Comparison of ENCODE assay signal across 12 cellular contexts in the genomic region with DNA sequence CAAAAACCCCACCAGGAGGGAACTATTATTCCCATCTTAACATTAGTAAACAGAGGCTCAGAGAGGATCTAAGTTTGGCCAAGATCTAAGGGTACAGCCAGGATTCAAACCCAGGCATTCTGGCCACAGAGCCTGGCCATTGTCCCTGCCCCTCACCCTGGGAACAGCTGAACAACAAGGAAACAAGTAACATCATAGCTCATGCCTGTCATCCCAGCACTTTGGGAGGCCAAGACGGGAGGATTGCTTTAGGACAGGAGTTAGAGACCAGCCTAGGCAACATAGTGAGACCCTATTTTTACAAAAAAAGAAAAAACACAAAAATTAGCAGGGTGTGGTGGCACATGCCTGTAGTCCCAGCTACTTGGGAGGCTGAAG. TPM values are rescaled to one million over a fixed set of nuclear protein-coding genes. Genes with fewer than 3 reads are reported as not detected.
A peak's percentile ranks its signal among the peaks of the same experiment; 100 is the strongest.
DNase-seq lines count a peak whose midpoint lies in the region; ATAC-seq, FAIRE-seq and TF ChIP-seq lines count a peak whose summit lies in the region.
"Had no signal": no experiment of that assay in that cellular context is flagged by ENCODE, and none has a peak within 500 bp of the region (broad histone marks: within the 10 kb centered on the region; RNA-seq: fewer than 3 reads in every experiment).

No MANE protein-coding gene starts in this region.

- H2BK20ac ChIP-seq in IMR-90 (ENCODE audit: low read depth, low read length), result peak overlapping the region; percentile 90

- H3K4me2 ChIP-seq in IMR-90 (ENCODE audit: low read depth, low read length), result peak overlapping the region; percentile 40; the same call in 1 of the 2 replicates
- no peak overlapping the region for H3K4me2 ChIP-seq in K562 (ENCODE audit: insufficient read depth, low read length)

- peak overlapping the region; percentile 92 for H2AK5ac ChIP-seq in IMR-90 (ENCODE audit: low read depth, low read length)

- FAIRE-seq in K562 (lab: Jason Lieb, UNC), result no peak

- TF ChIP-seq CTCF in IMR-90 (conservative IDR thresholded peaks at IDR 0.05; ENCODE audit: low read depth, low read length), result no peak
- TF ChIP-seq CTCF in K562 (IDR thresholded peaks at IDR 0.05 in 2 of 3, conservative IDR thresholded peaks at IDR 0.05 in 1 of 3; ENCODE audit: insufficient read depth in 2 of 3, low read depth in 1 of 3, low read length in 3 of 3), result no peak
- TF ChIP-seq CTCF in endothelial cell (IDR thresholded peaks at IDR 0.05; ENCODE audit: unreplicated experiment), result no peak

- H3K27ac ChIP-seq in IMR-90 (ENCODE audit: insufficient read depth, low read length) (peak overlapping the region; percentile 77), K562 (ENCODE audit: extremely low read depth, low read depth, low read length) (no peak overlapping the region)
- H3K27ac ChIP-seq: WERI-Rb-1 had no signal

- no peaks in the 10 kb centered on the region for H3K27me3 ChIP-seq in IMR-90 (ENCODE audit: control insufficient read depth, insufficient read depth, low read length)
- H3K27me3 ChIP-seq in K562 (ENCODE audit: control insufficient read depth in 2 of 2, insufficient read depth in 2 of 2, low read length in 2 of 2), result peaks cover 0 to 44% of the 10 kb centered on the region in 2 experiments; a peak in 2 of 5 replicates
- H3K27me3 ChIP-seq: body of pancreas had no signal

- intact Hi-C loops in activated CD4-positive, alpha-beta T cell treated with anti-CD3 and anti-CD28 coated beads for 36 hours (cut with DNase I, micrococcal nuclease), result loop anchor here in 1 of 2 experiments (1.0 kb wide), 2 partner anchors 13 to 191 kb away; no protein-coding TSS in a partner anchor
- intact Hi-C loops in IMR-90 (cut with micrococcal nuclease), result loop anchor here (5.0 to 10.0 kb wide), 2 partner anchors 75 to 133 kb away; no protein-coding TSS in a partner anchor
- intact Hi-C loops in K562 (cut with micrococcal nuclease), result no loop called here

- H2BK120ac ChIP-seq in IMR-90 (ENCODE audit: low read depth, low read length), result peak overlapping the region; percentile 89

- peaks cover 60% of the 10 kb centered on the region for H3K9me1 ChIP-seq in IMR-90 (ENCODE audit: insufficient read depth, low read length)
- H3K9me1 ChIP-seq in K562 (ENCODE audit: control insufficient read depth, insufficient read depth, low read length), result no peaks in the 10 kb centered on the region

- peak overlapping the region; percentile 47; the same call in 1 of the 2 replicates for H3K56ac ChIP-seq in IMR-90 (ENCODE audit: extremely low read depth, insufficient read depth, low read length)

- BruUV-seq in IMR-90 (replicated peaks; lab: Mats Ljungman, UMichigan) (no TSS peak), K562 (replicated peaks; lab: Mats Ljungman, UMichigan) (no TSS peak)

- no peak for TF ChIP-seq POLR2A in IMR-90 (IDR thresholded peaks at IDR 0.05; ENCODE audit: low read depth, low read length)
- no peak for TF ChIP-seq POLR2A in K562 (conservative IDR thresholded peaks at IDR 0.05)

- no peak for TF ChIP-seq RAD21 in IMR-90 (IDR thresholded peaks at IDR 0.05; ENCODE audit: low read length)
- no peak for TF ChIP-seq RAD21 in K562 (CRISPR knock-in tag; conservative IDR thresholded peaks at IDR 0.05 in 1 of 2, IDR thresholded peaks at IDR 0.05 in 1 of 2)

- peaks cover 8% of the 10 kb centered on the region for H3K27me3 Mint-ChIP-seq in activated CD4-positive, alpha-beta T cell treated with anti-CD3 and anti-CD28 coated beads for 36 hours
- peaks cover 2% of the 10 kb centered on the region for H3K27me3 Mint-ChIP-seq in endothelial cell (ENCODE audit: unreplicated experiment)

- H3K23ac ChIP-seq in IMR-90 (ENCODE audit: low read depth, low read length), result peak overlapping the region; percentile 89

- H3K27ac Mint-ChIP-seq in activated CD4-positive, alpha-beta T cell treated with anti-CD3 and anti-CD28 coated beads for 36 hours, result peak overlapping the region; percentile 2
- H3K27ac Mint-ChIP-seq in stimulated activated effector memory CD8-positive, alpha-beta T cell treated with anti-CD3 and anti-CD28 coated beads, Interleukin-12 subunit alpha, Interleukin-12 subunit beta, amount 100 ng/mL, for 72 hours, result peak overlapping the region; percentile 54
- H3K27ac Mint-ChIP-seq in endothelial cell (ENCODE audit: unreplicated experiment), result no peak overlapping the region
- H3K27ac Mint-ChIP-seq: nephron progenitor cell had no signal

- H3K4me3 Mint-ChIP-seq in activated CD4-positive, alpha-beta T cell treated with anti-CD3 and anti-CD28 coated beads for 36 hours, result no peak overlapping the region
- peak overlapping the region; percentile 46 for H3K4me3 Mint-ChIP-seq in stimulated activated effector memory CD8-positive, alpha-beta T cell treated with anti-CD3 and anti-CD28 coated beads, Interleukin-12 subunit alpha, Interleukin-12 subunit beta, amount 100 ng/mL, for 72 hours
- H3K4me3 Mint-ChIP-seq in endothelial cell (ENCODE audit: unreplicated experiment), result no peak overlapping the region
- H3K4me3 Mint-ChIP-seq: H9, nephron progenitor cell had no signal

- in situ Hi-C loops in IMR-90 (cut with MboI; ENCODE audit: low sequenced_read_pairs) (loop anchor here (25.0 kb wide), 1 partner anchor 1845 kb away; a partner anchor contains a TSS), K562 (cut with MboI) (no loop called here)

- no CpG with 5 or more reads among the region's 1 CpG for WGBS in IMR-90 (ENCODE audit: extremely low coverage in 2 of 2, insufficient read length in 1 of 2), 2 experiments
- WGBS in K562 (ENCODE audit: insufficient coverage, low coverage, missing lambda C conversion rate), result 7% methylated on average over 1 of the region's 1 CpG

- peak overlapping the region; percentile 67 for H3K18ac ChIP-seq in IMR-90 (ENCODE audit: low read depth, low read length)

- H3K4me1 Mint-ChIP-seq in activated CD4-positive, alpha-beta T cell treated with anti-CD3 and anti-CD28 coated beads for 36 hours, result peaks cover 64% of the 10 kb centered on the region
- H3K4me1 Mint-ChIP-seq in stimulated activated effector memory CD8-positive, alpha-beta T cell treated with anti-CD3 and anti-CD28 coated beads, Interleukin-12 subunit alpha, Interleukin-12 subunit beta, amount 100 ng/mL, for 72 hours, result peaks cover 62% of the 10 kb centered on the region
- peaks cover 15% of the 10 kb centered on the region for H3K4me1 Mint-ChIP-seq in endothelial cell (ENCODE audit: unreplicated experiment)
- H3K4me1 Mint-ChIP-seq: nephron progenitor cell had no signal

- H3K4me1 ChIP-seq in IMR-90 (ENCODE audit: control insufficient read depth, insufficient read depth, low read length) (peaks cover 41% of the 10 kb centered on the region), K562 (replicated peaks in 1 of 2; ENCODE audit: control insufficient read depth in 2 of 2, insufficient read depth in 2 of 2, low read length in 2 of 2) (no peaks in the 10 kb centered on the region; a peak in 1 of 5 replicates)

- H3K9ac ChIP-seq in IMR-90 (ENCODE audit: low read depth, low read length) (peak overlapping the region; percentile 45; the same call in 1 of the 2 replicates), K562 (ENCODE audit: insufficient read depth in 1 of 2, low read depth in 2 of 2, low read length in 2 of 2) (no peak overlapping the region)

- H3K4me3 ChIP-seq in IMR-90 (ENCODE audit: insufficient read depth, low read depth, low read length) (no peak overlapping the region), K562 (no peak overlapping the region)
- H3K4me3 ChIP-seq: body of pancreas had no signal

- no peak for TF ChIP-seq EP300 in K562 (IDR thresholded peaks at IDR 0.05; ENCODE audit: low read length)

- H4K91ac ChIP-seq in IMR-90 (ENCODE audit: insufficient read depth, low read depth, low read length), result peak overlapping the region; percentile 92

- H2BK5ac ChIP-seq in IMR-90 (ENCODE audit: low read depth, low read length, poor library complexity, severe bottlenecking), result peak overlapping the region; percentile 91

- dilution Hi-C loops in IMR-90 (cut with HindIII; ENCODE audit: low sequenced_read_pairs, unreplicated experiment), result no loop called here

- peak overlapping the region; percentile 78 to 89 for H4K8ac ChIP-seq in IMR-90 (ENCODE audit: low read depth in 2 of 2, low read length in 2 of 2)

- no peaks in the 10 kb centered on the region for H3K79me2 ChIP-seq in K562 (ENCODE audit: control insufficient read depth, insufficient read depth, low read length)

- H2AFZ ChIP-seq in IMR-90 (replicated peaks; ENCODE audit: low read length, poor library complexity) (no peak overlapping the region), K562 (ENCODE audit: low read depth, low read length) (no peak overlapping the region)

- H4K5ac ChIP-seq in IMR-90 (ENCODE audit: low read depth, low read length), result peak overlapping the region; percentile 92

- no peaks in the 10 kb centered on the region for H3K9me3 ChIP-seq in IMR-90 (ENCODE audit: control insufficient read depth, insufficient read depth, low read length)
- no peaks in the 10 kb centered on the region for H3K9me3 ChIP-seq in K562 (replicated peaks; ENCODE audit: control insufficient read depth, insufficient read depth, low read depth, low read length)
- H3K9me3 ChIP-seq: body of pancreas had no signal

- POLR2A ChIA-PET in activated CD4-positive, alpha-beta T cell treated with anti-CD3 and anti-CD28 coated beads for 36 hours (lab: Charles Lee), result interaction anchor here (0.7 to 1.0 kb wide), 3 partner anchors 13 to 193 kb away, joined by 3 to 7 read pairs (median 3); no protein-coding TSS in a partner anchor
- POLR2A ChIA-PET in IMR-90 (lab: Charles Lee; ENCODE audit: unreplicated experiment), result no interaction called here
- POLR2A ChIA-PET in K562 (lab: Yijun Ruan, JAX), result interaction anchor here (1.0 kb wide), 1 partner anchor 23 kb away, joined by 6 read pairs; no protein-coding TSS in a partner anchor

- H2BK15ac ChIP-seq in IMR-90 (ENCODE audit: low read depth, low read length), result peak overlapping the region; percentile 99

- peak overlapping the region; percentile 89 for H2AK9ac ChIP-seq in IMR-90 (replicated peaks; ENCODE audit: low read depth, low read length, poor library complexity)

- H3K36me3 ChIP-seq in IMR-90 (ENCODE audit: control insufficient read depth, insufficient read depth, low read length) (no peaks in the 10 kb centered on the region), K562 (ENCODE audit: control insufficient read depth, insufficient read depth, low read length) (no peaks in the 10 kb centered on the region)
- H3K36me3 ChIP-seq: WERI-Rb-1 had no signal

- H3K9me3 Mint-ChIP-seq in activated CD4-positive, alpha-beta T cell treated with anti-CD3 and anti-CD28 coated beads for 36 hours (ENCODE audit: low read depth), result peaks cover 1% of the 10 kb centered on the region
- H3K9me3 Mint-ChIP-seq in stimulated activated effector memory CD8-positive, alpha-beta T cell treated with anti-CD3 and anti-CD28 coated beads, Interleukin-12 subunit alpha, Interleukin-12 subunit beta, amount 100 ng/mL, for 72 hours, result no peaks in the 10 kb centered on the region
- H3K9me3 Mint-ChIP-seq in endothelial cell (ENCODE audit: unreplicated experiment), result no peaks in the 10 kb centered on the region
- H3K9me3 Mint-ChIP-seq: H9, nephron progenitor cell had no signal

- H3K79me1 ChIP-seq in IMR-90 (ENCODE audit: low read depth in 1 of 2, low read length in 2 of 2), result peaks cover 37 to 94% of the 10 kb centered on the region in 2 experiments

- CTCF ChIA-PET in activated CD4-positive, alpha-beta T cell treated with anti-CD3 and anti-CD28 coated beads for 36 hours (lab: Charles Lee), result interaction anchor here (0.6 to 2.8 kb wide), 6 partner anchors 10 to 191 kb away, joined by 3 to 16 read pairs (median 4); no protein-coding TSS in a partner anchor
- CTCF ChIA-PET in IMR-90 (lab: Yijun Ruan, JAX), result interaction anchor here (1.3 to 1.7 kb wide), 4 partner anchors 12 to 192 kb away, joined by 3 to 6 read pairs (median 4); no protein-coding TSS in a partner anchor
- CTCF ChIA-PET in K562 (lab: Yijun Ruan, JAX; ENCODE audit: low intra/inter-chr PET ratio), result no interaction called here

- DNase-seq in activated CD4-positive, alpha-beta T cell treated with anti-CD3 and anti-CD28 coated beads for 36 hours, result no peak
- no peak for DNase-seq in activated CD4-positive, alpha-beta T cell treated with anti-CD3 and anti-CD28 coated beads for 4 hours
- DNase-seq in IMR-90, result no peak
- no peak for DNase-seq in K562 (ENCODE audit: extremely low read depth in 1 of 4, low spot score in 3 of 4)
- no peak for DNase-seq in stimulated activated effector memory CD8-positive, alpha-beta T cell treated with anti-CD3 and anti-CD28 coated beads, Interleukin-12 subunit alpha, Interleukin-12 subunit beta, amount 100 ng/mL, for 72 hours (ENCODE audit: low spot score in 2 of 2)
- DNase-seq in NCI-H1694 treated with DMSO at 0.1 percent for 48 hours (lab: John Stamatoyannopoulos, UW), result no peak
- no peak for DNase-seq in endothelial cell (ENCODE audit: low spot score)
- DNase-seq: H9, nephron progenitor cell, WERI-Rb-1 had no signal

- ATAC-seq in activated CD4-positive, alpha-beta T cell treated with anti-CD3 and anti-CD28 coated beads for 36 hours, result no peak
- ATAC-seq in IMR-90 (ENCODE audit: low read depth), result no peak; the same call in 1 of the 2 replicates
- no peak for ATAC-seq in K562
- ATAC-seq in stimulated activated effector memory CD8-positive, alpha-beta T cell treated with anti-CD3 and anti-CD28 coated beads, Interleukin-12 subunit alpha, Interleukin-12 subunit beta, amount 100 ng/mL, for 72 hours, result no peak
- no peak for ATAC-seq in GM21737 (IDR thresholded peaks at IDR 0.05; ENCODE audit: unreplicated experiment)

- peak overlapping the region; percentile 92 for H3K4ac ChIP-seq in IMR-90 (ENCODE audit: low read depth, low read length)

- H4K20me1 ChIP-seq in IMR-90 (ENCODE audit: insufficient read depth, low read length) (peaks cover 19% of the 10 kb centered on the region; the same call in 1 of the 2 replicates), K562 (replicated peaks; ENCODE audit: control insufficient read depth, insufficient read depth, low read length) (no peaks in the 10 kb centered on the region)

- H3K36me3 Mint-ChIP-seq in activated CD4-positive, alpha-beta T cell treated with anti-CD3 and anti-CD28 coated beads for 36 hours (ENCODE audit: low read depth), result no peaks in the 10 kb centered on the region
- peaks cover 4% of the 10 kb centered on the region for H3K36me3 Mint-ChIP-seq in stimulated activated effector memory CD8-positive, alpha-beta T cell treated with anti-CD3 and anti-CD28 coated beads, Interleukin-12 subunit alpha, Interleukin-12 subunit beta, amount 100 ng/mL, for 72 hours
- H3K36me3 Mint-ChIP-seq in endothelial cell (ENCODE audit: low read depth, unreplicated experiment), result no peaks in the 10 kb centered on the region

- peak overlapping the region; percentile 88 for H3K14ac ChIP-seq in IMR-90 (replicated peaks; ENCODE audit: low read depth, low read length)

RNA-seq across cellular contexts. Expression of a gene that starts 27.6 kb away (rescaled TPM):
- total RNA-seq in activated CD4-positive, alpha-beta T cell treated with anti-CD3 and anti-CD28 coated beads for 36 hours, result 1 to 10 TPM; 1.6 to 3.0 TPM
- total RNA-seq in IMR-90 (2012; rRNA removed), result 1.1 and 1.3 TPM in 2 replicates
- 17.2 and 17.5 TPM in 2 replicates for polyA plus RNA-seq in IMR-90 (2012; rRNA removed)
- 14.6 and 25.9 TPM in 2 replicates for polyA plus RNA-seq in IMR-90 (2012; cell fraction: cytosol; rRNA removed)
- 17.1 and 23.2 TPM in 2 replicates for polyA plus RNA-seq in IMR-90 (2012; cell fraction: nucleus; rRNA removed; ENCODE audit: low replicate concordance)
- total RNA-seq in K562 (2011; cell fraction: chromatin; rRNA removed; ENCODE audit: low replicate concordance), result not detected in 2 replicates
- not detected in 2 replicates for total RNA-seq in K562 (2011; cell fraction: nucleolus; rRNA removed)
- total RNA-seq in K562 (2011; cell fraction: nucleoplasm; rRNA removed), result not detected in 2 replicates
- not detected in 2 replicates for total RNA-seq in K562 (2014; rRNA removed)
- not detected in 2 replicates for total RNA-seq in K562 (2014; rRNA removed; fragmentation: Illumina TruSeq; extraction: Trizol)
- total RNA-seq in K562 (2015; rRNA removed; fragmentation: Illumina TruSeq; extraction: Trizol), result not detected in 2 replicates
- total RNA-seq in K562 (2021), result not detected in 2 replicates
- not detected in 2 replicates for polyA plus RNA-seq in K562 (2011; rRNA removed)
- polyA plus RNA-seq in K562 (2011; cell fraction: cytosol; rRNA removed), result not detected in 2 replicates
- not detected in 2 replicates for polyA plus RNA-seq in K562 (2011; cell fraction: nucleus; rRNA removed)
- polyA plus RNA-seq in K562 (2012), result 0.05 and 0.18 TPM in 2 replicates
- not detected in 2 replicates for polyA plus RNA-seq in K562 (2014; fragmentation: Illumina TruSeq; extraction: Trizol)
- polyA plus RNA-seq in K562 (2014; fragmentation: Nextera tagmentation; extraction: Ambion mirVana), result not detected
- not detected in 2 replicates for polyA plus RNA-seq in K562 (2014; rRNA removed)
- not detected in 2 replicates for polyA minus RNA-seq in K562 (2011; rRNA and poly(A)+ RNA removed)
- not detected in 2 replicates for polyA minus RNA-seq in K562 (2011; cell fraction: cytosol; rRNA and poly(A)+ RNA removed)
- not detected in 2 replicates for polyA minus RNA-seq in K562 (2011; cell fraction: nucleus; rRNA and poly(A)+ RNA removed)
- total RNA-seq in endothelial cell (ENCODE audit: unreplicated experiment), result 5.0 TPM
